ENCODE assay signal across 9 cellular contexts in genomic region chrX:153158319-153158718, GRCh38. TPM values are rescaled to one million over a fixed set of nuclear protein-coding genes. Genes with fewer than 3 reads are reported as not detected.
"Had no signal": no experiment of that assay in that cellular context is flagged by ENCODE, and none has a peak within 500 bp of the region (broad histone marks: within the 10 kb centered on the region; RNA-seq: fewer than 3 reads in every experiment).

No MANE protein-coding gene starts in this region.

- DNase-seq: GDM1, GF-D8 had no signal

- H3K4me3 ChIP-seq: GM12878 had no signal

- ATAC-seq: GM12878 had no signal

- FAIRE-seq: G401.6, GM12878, GM12891, GM12892, GM18507, GM19239 had no signal

RNA-seq across cellular contexts. Expression of gene MAGEA1, which starts 20.8 kb away (rescaled TPM):
- total RNA-seq: G401, GM12878 had no signal
